ENCODE assay signal across 9 cellular contexts in the genomic region with DNA sequence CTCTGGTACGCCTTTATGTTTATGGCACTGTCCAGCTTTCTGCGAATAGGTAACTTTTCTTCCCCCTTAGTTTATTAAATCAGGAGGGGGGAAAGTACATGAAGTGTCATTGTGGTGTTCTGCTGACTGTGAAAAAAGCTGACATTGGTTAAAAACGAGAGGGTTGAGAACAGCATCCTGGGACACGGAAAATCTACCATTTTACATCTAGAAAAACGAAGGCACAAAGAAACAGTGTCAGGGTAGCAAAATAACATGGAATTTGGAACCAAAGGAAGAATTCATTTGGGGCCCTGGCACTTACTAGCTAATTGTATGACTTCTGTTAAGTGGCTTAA. TPM values are rescaled to one million over a fixed set of nuclear protein-coding genes. Genes with fewer than 3 reads are reported as not detected.
DNase-seq lines count a peak whose midpoint lies in the region; ATAC-seq and FAIRE-seq lines count a peak whose summit lies in the region.
"Had no signal": no experiment of that assay in that cellular context is flagged by ENCODE, and none has a peak within 500 bp of the region (broad histone marks: within the 10 kb centered on the region; RNA-seq: fewer than 3 reads in every experiment).

No MANE protein-coding gene starts in this region.

- no peak overlapping the region for H3K27ac ChIP-seq in stomach smooth muscle (ENCODE audit: low read length)

- no peaks in the 10 kb centered on the region for H3K36me3 Mint-ChIP-seq in activated CD8-positive, alpha-beta T cell treated with anti-CD3 and anti-CD28 coated beads, Interleukin-2, amount 10 ng/mL, durations not matched to agents 7 days and 5 days (ENCODE audit: low read depth)

- DNase-seq in NCI-H82 (lab: John Stamatoyannopoulos, UW) (peak; percentile 5), NCI-H82 treated with DMSO at 0.1 percent for 48 hours (lab: John Stamatoyannopoulos, UW; ENCODE audit: unreplicated experiment) (no peak), posterior cingulate gyrus (no peak)
- no peak for DNase-seq in activated CD8-positive, alpha-beta T cell treated with anti-CD3 and anti-CD28 coated beads, Interleukin-2, amount 10 ng/mL, durations not matched to agents 7 days and 5 days

- H3K27me3 Mint-ChIP-seq in activated CD8-positive, alpha-beta T cell treated with anti-CD3 and anti-CD28 coated beads, Interleukin-2, amount 10 ng/mL, durations not matched to agents 7 days and 5 days (ENCODE audit: low read depth) = peaks cover 8% of the 10 kb centered on the region

- FAIRE-seq in islet of Langerhans (lab: Jason Lieb, UNC) = peak; percentile 91
- FAIRE-seq: A204.1 had no signal

- CTCF ChIA-PET in activated CD8-positive, alpha-beta T cell treated with anti-CD3 and anti-CD28 coated beads, Interleukin-2, amount 10 ng/mL, durations not matched to agents 7 days and 5 days (lab: Charles Lee) = interaction anchor here (2.0 to 2.1 kb wide), 2 partner anchors 9 to 18 kb away, joined by 6 to 10 read pairs; no protein-coding TSS in a partner anchor

- H3K36me3 ChIP-seq in stomach smooth muscle (ENCODE audit: control insufficient read depth in 2 of 2, insufficient read depth in 2 of 2, low read length in 2 of 2) = no peaks in the 10 kb centered on the region

- ATAC-seq in activated CD8-positive, alpha-beta T cell treated with anti-CD3 and anti-CD28 coated beads, Interleukin-2, amount 10 ng/mL, durations not matched to agents 7 days and 5 days = no peak
- no peak for ATAC-seq in HG03159 (IDR thresholded peaks at IDR 0.05; ENCODE audit: unreplicated experiment)
- no peak for ATAC-seq in GM18909 (IDR thresholded peaks at IDR 0.05; ENCODE audit: poor library complexity, unreplicated experiment)

- no peaks in the 10 kb centered on the region for H3K9me3 ChIP-seq in stomach smooth muscle (ENCODE audit: control insufficient read depth in 2 of 2, low read length in 2 of 2)

- H3K4me1 ChIP-seq in stomach smooth muscle (ENCODE audit: control insufficient read depth, insufficient read depth, low read length) = no peaks in the 10 kb centered on the region

- H3K4me3 ChIP-seq in stomach smooth muscle (ENCODE audit: low read length in 2 of 2) = peak overlapping the region; percentile 79 to 84

- H3K4me1 Mint-ChIP-seq in activated CD8-positive, alpha-beta T cell treated with anti-CD3 and anti-CD28 coated beads, Interleukin-2, amount 10 ng/mL, durations not matched to agents 7 days and 5 days (ENCODE audit: low read depth) = peaks cover 8% of the 10 kb centered on the region

- H3K9ac ChIP-seq in stomach smooth muscle (ENCODE audit: low read length in 2 of 2) = no peak overlapping the region

- H3K4me3 Mint-ChIP-seq in activated CD8-positive, alpha-beta T cell treated with anti-CD3 and anti-CD28 coated beads, Interleukin-2, amount 10 ng/mL, durations not matched to agents 7 days and 5 days = peak overlapping the region; percentile 83

- intact Hi-C loops in posterior cingulate gyrus (cut with DNase I) = no loop called here

- H3K27me3 ChIP-seq in stomach smooth muscle (ENCODE audit: control insufficient read depth in 1 of 2, insufficient read depth in 2 of 2, low read length in 2 of 2) = peaks cover 0 to 12% of the 10 kb centered on the region in 2 donors

- no peak overlapping the region for H3K27ac Mint-ChIP-seq in activated CD8-positive, alpha-beta T cell treated with anti-CD3 and anti-CD28 coated beads, Interleukin-2, amount 10 ng/mL, durations not matched to agents 7 days and 5 days

- no peaks in the 10 kb centered on the region for H3K9me3 Mint-ChIP-seq in activated CD8-positive, alpha-beta T cell treated with anti-CD3 and anti-CD28 coated beads, Interleukin-2, amount 10 ng/mL, durations not matched to agents 7 days and 5 days (ENCODE audit: insufficient read depth)

- POLR2A ChIA-PET in activated CD8-positive, alpha-beta T cell treated with anti-CD3 and anti-CD28 coated beads, Interleukin-2, amount 10 ng/mL, durations not matched to agents 7 days and 5 days (lab: Charles Lee) = interaction anchor here (1.0 kb wide), 1 partner anchor 9 kb away, joined by 4 read pairs; no protein-coding TSS in a partner anchor

RNA-seq across cellular contexts. Expression of gene AMOT, which starts 1.2 kb away (rescaled TPM):
- under 1 TPM; 0.31 to 0.40 TPM for total RNA-seq in activated CD8-positive, alpha-beta T cell treated with anti-CD3 and anti-CD28 coated beads, Interleukin-2, amount 10 ng/mL, durations not matched to agents 7 days and 5 days
